6 cellular contexts compared by ENCODE assay signal in the genomic region with DNA sequence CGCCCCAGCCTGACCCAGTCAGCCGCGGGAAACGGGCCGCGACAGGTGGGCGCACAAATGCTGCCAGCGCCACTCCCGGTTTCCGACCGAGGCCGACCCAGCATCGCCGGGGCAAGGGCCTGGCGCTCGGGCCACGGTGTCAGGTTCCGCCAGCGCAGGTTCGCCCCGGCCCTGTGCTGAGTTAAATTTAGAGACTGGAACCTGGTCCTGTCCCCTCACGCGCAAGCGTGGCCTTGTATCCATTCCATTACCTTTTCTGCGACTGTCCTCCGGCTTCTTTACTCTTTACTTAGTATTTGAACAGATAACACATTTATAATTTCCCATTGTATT. TPM values are rescaled to one million over a fixed set of nuclear protein-coding genes. Genes with fewer than 3 reads are reported as not detected.
A peak's percentile ranks its signal among the peaks of the same experiment; 100 is the strongest.
DNase-seq lines count a peak whose midpoint lies in the region; FAIRE-seq and TF ChIP-seq lines count a peak whose summit lies in the region.

No MANE protein-coding gene starts in this region.

- peak; percentile 17 for DNase-seq in EL
- no peak for DNase-seq in ascending aorta (ENCODE audit: low spot score in 2 of 2)
- no peak for DNase-seq in stimulated activated CD4-positive, alpha-beta T cell treated with anti-CD3 and anti-CD28 coated beads, Interleukin-4, amount 100 ng/mL, for 24 hours
- DNase-seq in GM19239 (ENCODE audit: insufficient read length, low spot score), result no peak
- no peak for DNase-seq in NCI-H1436 (lab: John Stamatoyannopoulos, UW)

- intact Hi-C loops in ascending aorta (cut with DNase I), result loop anchor here (10.0 kb wide), 1 partner anchor 851 kb away; the partner anchor contains the start of gene GFPT2

- H3K27ac ChIP-seq in ascending aorta (peak overlapping the region; percentile 87 to 88), muscle layer of duodenum (ENCODE audit: low read length) (no peak overlapping the region)

- H3K9me3 ChIP-seq in ascending aorta (no peaks in the 10 kb centered on the region), muscle layer of duodenum (ENCODE audit: control insufficient read depth in 1 of 2, low read length in 2 of 2) (no peaks in the 10 kb centered on the region)

- H3K4me1 ChIP-seq in ascending aorta, result peaks cover 4 to 13% of the 10 kb centered on the region in 2 donors
- peaks cover 0 to 32% of the 10 kb centered on the region in 2 donors for H3K4me1 ChIP-seq in muscle layer of duodenum (ENCODE audit: control insufficient read depth in 1 of 2, insufficient read depth in 2 of 2, low read length in 2 of 2)

- TF ChIP-seq CTCF in ascending aorta (IDR thresholded peaks at IDR 0.05), result no peak

- H3K4me3 ChIP-seq in ascending aorta, result peak overlapping the region; percentile 53 to 72
- peak overlapping the region; percentile 56 to 87 for H3K4me3 ChIP-seq in muscle layer of duodenum (ENCODE audit: low read depth in 1 of 2, low read length in 2 of 2)

- H3K36me3 ChIP-seq in ascending aorta (no peaks in the 10 kb centered on the region), muscle layer of duodenum (ENCODE audit: control insufficient read depth in 1 of 2, insufficient read depth in 2 of 2, low read length in 2 of 2) (no peaks in the 10 kb centered on the region)

- H3K27me3 ChIP-seq in ascending aorta, result no peaks in the 10 kb centered on the region
- no peaks in the 10 kb centered on the region for H3K27me3 ChIP-seq in muscle layer of duodenum (ENCODE audit: low read depth, low read length)

- no peak for FAIRE-seq in GM19239 (lab: Jason Lieb, UNC)

RNA-seq across cellular contexts. Expression of gene TRIM7, which starts 0.4 kb away (rescaled TPM):
- 6.1 TPM for total RNA-seq in ascending aorta

RNA-seq across cellular contexts. Expression of gene TRIM41, which starts 17.7 kb away (rescaled TPM):
- 105 TPM for total RNA-seq in ascending aorta

RNA-seq across cellular contexts. Expression of gene RACK1, which starts 38.3 kb away (rescaled TPM):
- total RNA-seq in ascending aorta, result 2,870 TPM

RNA-seq across cellular contexts. Expression of gene TRIM52, which starts 55.6 kb away (rescaled TPM):
- total RNA-seq in ascending aorta, result 21.2 TPM

RNA-seq across cellular contexts. Expression of gene OR2V2, which starts 58.0 kb away (rescaled TPM):
- total RNA-seq in ascending aorta, result not detected
